In the genomic region with DNA sequence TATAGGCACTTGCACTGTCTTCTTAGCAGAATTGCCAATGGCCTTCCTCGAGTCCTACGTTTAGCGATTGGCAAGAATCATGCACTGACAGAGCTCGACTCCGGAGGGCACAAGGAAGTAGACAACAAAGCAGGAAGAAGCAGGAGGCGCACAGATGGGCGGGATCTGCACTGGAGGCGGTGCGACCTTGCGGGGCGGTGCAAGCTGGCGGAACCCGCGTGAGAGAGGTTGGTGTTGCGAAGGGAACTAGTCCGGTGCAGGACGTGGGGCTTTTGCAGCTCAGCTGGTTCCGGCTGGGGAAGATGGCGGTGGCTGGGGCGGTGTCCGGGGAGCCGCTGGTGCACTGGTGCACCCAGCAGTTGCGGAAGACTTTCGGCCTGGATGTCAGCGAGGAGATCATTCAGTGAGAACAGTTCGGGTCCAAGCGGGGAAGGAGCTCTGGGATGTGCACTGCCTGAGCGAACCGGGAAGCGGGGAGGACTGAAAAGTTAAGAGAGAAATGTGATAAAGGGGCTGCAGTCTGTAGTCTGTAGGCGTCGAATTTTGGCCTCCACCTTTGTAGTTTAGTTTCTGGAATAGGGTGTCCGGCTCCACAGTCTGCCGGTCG, we compare ENCODE assay signal across 1 cellular context.
TF ChIP-seq lines count a peak whose summit lies in the region.

A gene (plus strand): TSS at position 275 of the 607 bp plus-strand sequence. CDS start 28 bp downstream, at position 303.

TF ChIP-seq in K562, 482 proteins besides CTCF, POLR2A, EP300 and RAD21 (continued from another document):
- no peak for TF ChIP-seq ZBTB1 (CRISPR knock-in tag; IDR thresholded peaks at IDR 0.05; ENCODE audit: borderline replicate concordance, low read depth)
- TF ChIP-seq ZNF696 (CRISPR knock-in tag; conservative IDR thresholded peaks at IDR 0.05), result no peak
- TF ChIP-seq, protein P1, sequence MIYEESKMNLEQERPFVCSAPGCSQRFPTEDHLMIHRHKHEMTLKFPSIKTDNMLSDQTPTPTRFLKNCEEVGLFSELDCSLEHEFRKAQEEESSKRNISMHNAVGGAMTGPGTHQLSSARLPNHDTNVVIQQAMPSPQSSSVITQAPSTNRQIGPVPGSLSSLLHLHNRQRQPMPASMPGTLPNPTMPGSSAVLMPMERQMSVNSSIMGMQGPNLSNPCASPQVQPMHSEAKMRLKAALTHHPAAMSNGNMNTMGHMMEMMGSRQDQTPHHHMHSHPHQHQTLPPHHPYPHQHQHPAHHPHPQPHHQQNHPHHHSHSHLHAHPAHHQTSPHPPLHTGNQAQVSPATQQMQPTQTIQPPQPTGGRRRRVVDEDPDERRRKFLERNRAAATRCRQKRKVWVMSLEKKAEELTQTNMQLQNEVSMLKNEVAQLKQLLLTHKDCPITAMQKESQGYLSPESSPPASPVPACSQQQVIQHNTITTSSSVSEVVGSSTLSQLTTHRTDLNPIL (CRISPR knock-in tag; IDR thresholded peaks at IDR 0.05), result no peak
- TF ChIP-seq, protein P2, sequence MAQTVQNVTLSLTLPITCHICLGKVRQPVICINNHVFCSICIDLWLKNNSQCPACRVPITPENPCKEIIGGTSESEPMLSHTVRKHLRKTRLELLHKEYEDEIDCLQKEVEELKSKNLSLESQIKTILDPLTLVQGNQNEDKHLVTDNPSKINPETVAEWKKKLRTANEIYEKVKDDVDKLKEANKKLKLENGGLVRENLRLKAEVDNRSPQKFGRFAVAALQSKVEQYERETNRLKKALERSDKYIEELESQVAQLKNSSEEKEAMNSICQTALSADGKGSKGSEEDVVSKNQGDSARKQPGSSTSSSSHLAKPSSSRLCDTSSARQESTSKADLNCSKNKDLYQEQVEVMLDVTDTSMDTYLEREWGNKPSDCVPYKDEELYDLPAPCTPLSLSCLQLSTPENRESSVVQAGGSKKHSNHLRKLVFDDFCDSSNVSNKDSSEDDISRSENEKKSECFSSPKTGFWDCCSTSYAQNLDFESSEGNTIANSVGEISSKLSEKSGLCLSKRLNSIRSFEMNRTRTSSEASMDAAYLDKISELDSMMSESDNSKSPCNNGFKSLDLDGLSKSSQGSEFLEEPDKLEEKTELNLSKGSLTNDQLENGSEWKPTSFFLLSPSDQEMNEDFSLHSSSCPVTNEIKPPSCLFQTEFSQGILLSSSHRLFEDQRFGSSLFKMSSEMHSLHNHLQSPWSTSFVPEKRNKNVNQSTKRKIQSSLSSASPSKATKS (CRISPR knock-in tag; IDR thresholded peaks at IDR 0.05), result no peak
- TF ChIP-seq SMARCA4 (IDR thresholded peaks at IDR 0.05), result peak; percentile 24; the same call in 1 of the 2 replicates
- peak; percentile 99 for TF ChIP-seq ZEB2 (IDR thresholded peaks at IDR 0.05)
- TF ChIP-seq CXXC5 (CRISPR knock-in tag; IDR thresholded peaks at IDR 0.05), result peak; percentile 91
- TF ChIP-seq, protein P3, sequence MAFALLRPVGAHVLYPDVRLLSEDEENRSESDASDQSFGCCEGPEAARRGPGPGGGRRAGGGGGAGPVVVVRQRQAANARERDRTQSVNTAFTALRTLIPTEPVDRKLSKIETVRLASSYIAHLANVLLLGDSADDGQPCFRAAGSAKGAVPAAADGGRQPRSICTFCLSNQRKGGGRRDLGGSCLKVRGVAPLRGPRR (CRISPR knock-in tag; IDR thresholded peaks at IDR 0.05), result no peak
- no peak for TF ChIP-seq ZNF253 (CRISPR knock-in tag; conservative IDR thresholded peaks at IDR 0.05)
- TF ChIP-seq TEAD1 (CRISPR knock-in tag; IDR thresholded peaks at IDR 0.05), result no peak
- peak; percentile 93 for TF ChIP-seq CREM (IDR thresholded peaks at IDR 0.05; ENCODE audit: low read depth)
- TF ChIP-seq DMBX1 (CRISPR knock-in tag; IDR thresholded peaks at IDR 0.05; ENCODE audit: borderline replicate concordance), result peak; percentile 72; the same call in 1 of the 2 replicates
- no peak for TF ChIP-seq EZH2 (IDR thresholded peaks at IDR 0.05; ENCODE audit: borderline replicate concordance, low read depth, low read length)
- TF ChIP-seq, protein P4, sequence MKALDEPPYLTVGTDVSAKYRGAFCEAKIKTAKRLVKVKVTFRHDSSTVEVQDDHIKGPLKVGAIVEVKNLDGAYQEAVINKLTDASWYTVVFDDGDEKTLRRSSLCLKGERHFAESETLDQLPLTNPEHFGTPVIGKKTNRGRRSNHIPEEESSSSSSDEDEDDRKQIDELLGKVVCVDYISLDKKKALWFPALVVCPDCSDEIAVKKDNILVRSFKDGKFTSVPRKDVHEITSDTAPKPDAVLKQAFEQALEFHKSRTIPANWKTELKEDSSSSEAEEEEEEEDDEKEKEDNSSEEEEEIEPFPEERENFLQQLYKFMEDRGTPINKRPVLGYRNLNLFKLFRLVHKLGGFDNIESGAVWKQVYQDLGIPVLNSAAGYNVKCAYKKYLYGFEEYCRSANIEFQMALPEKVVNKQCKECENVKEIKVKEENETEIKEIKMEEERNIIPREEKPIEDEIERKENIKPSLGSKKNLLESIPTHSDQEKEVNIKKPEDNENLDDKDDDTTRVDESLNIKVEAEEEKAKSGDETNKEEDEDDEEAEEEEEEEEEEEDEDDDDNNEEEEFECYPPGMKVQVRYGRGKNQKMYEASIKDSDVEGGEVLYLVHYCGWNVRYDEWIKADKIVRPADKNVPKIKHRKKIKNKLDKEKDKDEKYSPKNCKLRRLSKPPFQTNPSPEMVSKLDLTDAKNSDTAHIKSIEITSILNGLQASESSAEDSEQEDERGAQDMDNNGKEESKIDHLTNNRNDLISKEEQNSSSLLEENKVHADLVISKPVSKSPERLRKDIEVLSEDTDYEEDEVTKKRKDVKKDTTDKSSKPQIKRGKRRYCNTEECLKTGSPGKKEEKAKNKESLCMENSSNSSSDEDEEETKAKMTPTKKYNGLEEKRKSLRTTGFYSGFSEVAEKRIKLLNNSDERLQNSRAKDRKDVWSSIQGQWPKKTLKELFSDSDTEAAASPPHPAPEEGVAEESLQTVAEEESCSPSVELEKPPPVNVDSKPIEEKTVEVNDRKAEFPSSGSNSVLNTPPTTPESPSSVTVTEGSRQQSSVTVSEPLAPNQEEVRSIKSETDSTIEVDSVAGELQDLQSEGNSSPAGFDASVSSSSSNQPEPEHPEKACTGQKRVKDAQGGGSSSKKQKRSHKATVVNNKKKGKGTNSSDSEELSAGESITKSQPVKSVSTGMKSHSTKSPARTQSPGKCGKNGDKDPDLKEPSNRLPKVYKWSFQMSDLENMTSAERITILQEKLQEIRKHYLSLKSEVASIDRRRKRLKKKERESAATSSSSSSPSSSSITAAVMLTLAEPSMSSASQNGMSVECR (CRISPR knock-in tag; IDR thresholded peaks at IDR 0.05), result peak; percentile 100
- peak; percentile 94 for TF ChIP-seq HMGN3 (IDR thresholded peaks at IDR 0.05; ENCODE audit: borderline replicate concordance, extremely low read depth, insufficient read length, low read depth, low read length)
- peak; percentile 48; the same call in 1 of the 2 replicates for TF ChIP-seq EGR1 (conservative IDR thresholded peaks at IDR 0.05)
- 0 out of 2 replicates have a peak, but pooled peaks have one; percentile 63 for TF ChIP-seq GTF2F1 (IDR thresholded peaks at IDR 0.05; ENCODE audit: low read depth, low read length)
- no peak for TF ChIP-seq COPS2 (conservative IDR thresholded peaks at IDR 0.05)
- TF ChIP-seq XRCC3 (IDR thresholded peaks at IDR 0.05), result no peak
- TF ChIP-seq ZBTB8A (IDR thresholded peaks at IDR 0.05; ENCODE audit: partially characterized antibody), result no peak
- TF ChIP-seq MYC (IDR thresholded peaks at IDR 0.05; ENCODE audit: low read depth, low read length), result peak; percentile 91
- no peak; the same call in 1 of the 2 replicates for TF ChIP-seq MYC (CRISPR knock-in tag; IDR thresholded peaks at IDR 0.05; ENCODE audit: borderline replicate concordance, low read depth)
- TF ChIP-seq RBBP5 (IDR thresholded peaks at IDR 0.05; ENCODE audit: borderline replicate concordance, insufficient read depth, low read length, poor library complexity, severe bottlenecking), result peak; percentile 96
- TF ChIP-seq, protein P5, sequence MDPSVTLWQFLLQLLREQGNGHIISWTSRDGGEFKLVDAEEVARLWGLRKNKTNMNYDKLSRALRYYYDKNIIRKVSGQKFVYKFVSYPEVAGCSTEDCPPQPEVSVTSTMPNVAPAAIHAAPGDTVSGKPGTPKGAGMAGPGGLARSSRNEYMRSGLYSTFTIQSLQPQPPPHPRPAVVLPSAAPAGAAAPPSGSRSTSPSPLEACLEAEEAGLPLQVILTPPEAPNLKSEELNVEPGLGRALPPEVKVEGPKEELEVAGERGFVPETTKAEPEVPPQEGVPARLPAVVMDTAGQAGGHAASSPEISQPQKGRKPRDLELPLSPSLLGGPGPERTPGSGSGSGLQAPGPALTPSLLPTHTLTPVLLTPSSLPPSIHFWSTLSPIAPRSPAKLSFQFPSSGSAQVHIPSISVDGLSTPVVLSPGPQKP (CRISPR knock-in tag; IDR thresholded peaks at IDR 0.05), result no peak
- TF ChIP-seq ZBTB7A (IDR thresholded peaks at IDR 0.05; ENCODE audit: borderline replicate concordance, control insufficient read depth, low read depth, low read length), result peak; percentile 45; the same call in 1 of the 2 replicates
- TF ChIP-seq RCOR1 (IDR thresholded peaks at IDR 0.05; ENCODE audit: borderline replicate concordance in 1 of 2, low read depth in 2 of 2, low read length in 2 of 2), result peak in 1 of 2 experiments; percentile 90; a peak in 3 of 4 replicates
- TF ChIP-seq, protein P6, sequence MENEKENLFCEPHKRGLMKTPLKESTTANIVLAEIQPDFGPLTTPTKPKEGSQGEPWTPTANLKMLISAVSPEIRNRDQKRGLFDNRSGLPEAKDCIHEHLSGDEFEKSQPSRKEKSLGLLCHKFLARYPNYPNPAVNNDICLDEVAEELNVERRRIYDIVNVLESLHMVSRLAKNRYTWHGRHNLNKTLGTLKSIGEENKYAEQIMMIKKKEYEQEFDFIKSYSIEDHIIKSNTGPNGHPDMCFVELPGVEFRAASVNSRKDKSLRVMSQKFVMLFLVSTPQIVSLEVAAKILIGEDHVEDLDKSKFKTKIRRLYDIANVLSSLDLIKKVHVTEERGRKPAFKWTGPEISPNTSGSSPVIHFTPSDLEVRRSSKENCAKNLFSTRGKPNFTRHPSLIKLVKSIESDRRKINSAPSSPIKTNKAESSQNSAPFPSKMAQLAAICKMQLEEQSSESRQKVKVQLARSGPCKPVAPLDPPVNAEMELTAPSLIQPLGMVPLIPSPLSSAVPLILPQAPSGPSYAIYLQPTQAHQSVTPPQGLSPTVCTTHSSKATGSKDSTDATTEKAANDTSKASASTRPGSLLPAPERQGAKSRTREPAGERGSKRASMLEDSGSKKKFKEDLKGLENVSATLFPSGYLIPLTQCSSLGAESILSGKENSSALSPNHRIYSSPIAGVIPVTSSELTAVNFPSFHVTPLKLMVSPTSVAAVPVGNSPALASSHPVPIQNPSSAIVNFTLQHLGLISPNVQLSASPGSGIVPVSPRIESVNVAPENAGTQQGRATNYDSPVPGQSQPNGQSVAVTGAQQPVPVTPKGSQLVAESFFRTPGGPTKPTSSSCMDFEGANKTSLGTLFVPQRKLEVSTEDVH (IDR thresholded peaks at IDR 0.05; ENCODE audit: low read depth, partially characterized antibody), result peak; percentile 93
- TF ChIP-seq ZNF143 (CRISPR knock-in tag; IDR thresholded peaks at IDR 0.05), result no peak
- TF ChIP-seq, protein P7, sequence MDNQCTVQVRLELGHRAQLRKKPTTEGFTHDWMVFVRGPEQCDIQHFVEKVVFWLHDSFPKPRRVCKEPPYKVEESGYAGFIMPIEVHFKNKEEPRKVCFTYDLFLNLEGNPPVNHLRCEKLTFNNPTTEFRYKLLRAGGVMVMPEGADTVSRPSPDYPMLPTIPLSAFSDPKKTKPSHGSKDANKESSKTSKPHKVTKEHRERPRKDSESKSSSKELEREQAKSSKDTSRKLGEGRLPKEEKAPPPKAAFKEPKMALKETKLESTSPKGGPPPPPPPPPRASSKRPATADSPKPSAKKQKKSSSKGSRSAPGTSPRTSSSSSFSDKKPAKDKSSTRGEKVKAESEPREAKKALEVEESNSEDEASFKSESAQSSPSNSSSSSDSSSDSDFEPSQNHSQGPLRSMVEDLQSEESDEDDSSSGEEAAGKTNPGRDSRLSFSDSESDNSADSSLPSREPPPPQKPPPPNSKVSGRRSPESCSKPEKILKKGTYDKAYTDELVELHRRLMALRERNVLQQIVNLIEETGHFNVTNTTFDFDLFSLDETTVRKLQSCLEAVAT (IDR thresholded peaks at IDR 0.05), result peak; percentile 70 to 77; a peak in 3 of 4 replicates
- TF ChIP-seq ZNF175 (CRISPR knock-in tag; IDR thresholded peaks at IDR 0.05; ENCODE audit: low read depth), result no peak
TF ChIP-seq in K562: peak in this region for 245.
